ENCODE assay signal across 8 cellular contexts in genomic region chr3:153089620-153090019, GRCh38.
"Had no signal": no experiment of that assay in that cellular context is flagged by ENCODE, and none has a peak within 500 bp of the region (broad histone marks: within the 10 kb centered on the region; RNA-seq: fewer than 3 reads in every experiment).

No MANE protein-coding gene starts in this region.

- H3K4me2 ChIP-seq: GM23338 had no signal

- H3K27ac ChIP-seq: HL-60 had no signal

- H2AFZ ChIP-seq: GM23338 had no signal

- FAIRE-seq: H1, H54, HepG2 had no signal

- H3K4me3 ChIP-seq: GM23338 had no signal

- DNase-seq: H9, HCEC 1CT, KG1 had no signal

- ATAC-seq: GM23338, HepG2 had no signal
